Comparison of ENCODE assay signal across 8 cellular contexts in genomic region chr20:9068232-9068781, GRCh38. TPM values are rescaled to one million over a fixed set of nuclear protein-coding genes. Genes with fewer than 3 reads are reported as not detected.
DNase-seq lines count a peak whose midpoint lies in the region; ATAC-seq, FAIRE-seq and TF ChIP-seq lines count a peak whose summit lies in the region.

No MANE protein-coding gene starts in this region.

- TF ChIP-seq EP300 in K562 (IDR thresholded peaks at IDR 0.05; ENCODE audit: low read length): no peak

- H3K4me3 Mint-ChIP-seq in activated CD8-positive, alpha-beta T cell treated with anti-CD3 and anti-CD28 coated beads, Interleukin-2, amount 10 ng/mL, durations not matched to agents 7 days and 5 days: no peak overlapping the region
- no peak overlapping the region for H3K4me3 Mint-ChIP-seq in activated T-helper 1 cell treated with anti-CD3 and anti-CD28 coated beads, Interleukin-12 subunit alpha, Interleukin-12 subunit beta, Interleukin-2, Interleukin-4 antibody, amounts not matched to agents 30 ng/mL and 10 ng/mL and 1 ng/mL, durations not matched to agents 14 hours and 24 hours and 36 hours

- H2AFZ ChIP-seq in KMS-11 (ENCODE audit: low read depth) (peak overlapping the region; percentile 57), K562 (ENCODE audit: low read depth, low read length) (no peak overlapping the region)

- no peaks in the 10 kb centered on the region for H3K9me3 Mint-ChIP-seq in activated CD8-positive, alpha-beta T cell treated with anti-CD3 and anti-CD28 coated beads, Interleukin-2, amount 10 ng/mL, durations not matched to agents 7 days and 5 days (ENCODE audit: insufficient read depth)
- no peaks in the 10 kb centered on the region for H3K9me3 Mint-ChIP-seq in activated T-helper 1 cell treated with anti-CD3 and anti-CD28 coated beads, Interleukin-12 subunit alpha, Interleukin-12 subunit beta, Interleukin-2, Interleukin-4 antibody, amounts not matched to agents 30 ng/mL and 10 ng/mL and 1 ng/mL, durations not matched to agents 14 hours and 24 hours and 36 hours

- TF ChIP-seq RAD21 in K562 (CRISPR knock-in tag; conservative IDR thresholded peaks at IDR 0.05 in 1 of 2, IDR thresholded peaks at IDR 0.05 in 1 of 2): no peak

- ATAC-seq in K562: peak; percentile 66
- no peak for ATAC-seq in activated CD8-positive, alpha-beta T cell treated with anti-CD3 and anti-CD28 coated beads, Interleukin-2, amount 10 ng/mL, durations not matched to agents 7 days and 5 days
- no peak for ATAC-seq in HG03025 (IDR thresholded peaks at IDR 0.05; ENCODE audit: low FRiP score, unreplicated experiment)

- peaks cover 2% of the 10 kb centered on the region for H3K4me1 Mint-ChIP-seq in activated CD8-positive, alpha-beta T cell treated with anti-CD3 and anti-CD28 coated beads, Interleukin-2, amount 10 ng/mL, durations not matched to agents 7 days and 5 days (ENCODE audit: low read depth)
- no peaks in the 10 kb centered on the region for H3K4me1 Mint-ChIP-seq in activated T-helper 1 cell treated with anti-CD3 and anti-CD28 coated beads, Interleukin-12 subunit alpha, Interleukin-12 subunit beta, Interleukin-2, Interleukin-4 antibody, amounts not matched to agents 30 ng/mL and 10 ng/mL and 1 ng/mL, durations not matched to agents 14 hours and 24 hours and 36 hours (ENCODE audit: low read depth)

- CTCF ChIA-PET in K562 (lab: Yijun Ruan, JAX; ENCODE audit: low intra/inter-chr PET ratio): no interaction called here
- CTCF ChIA-PET in activated CD8-positive, alpha-beta T cell treated with anti-CD3 and anti-CD28 coated beads, Interleukin-2, amount 10 ng/mL, durations not matched to agents 7 days and 5 days (lab: Charles Lee): no interaction called here

- BruUV-seq in K562 (replicated peaks; lab: Mats Ljungman, UMichigan): no TSS peak

- peaks cover 2% of the 10 kb centered on the region for H3K36me3 Mint-ChIP-seq in activated CD8-positive, alpha-beta T cell treated with anti-CD3 and anti-CD28 coated beads, Interleukin-2, amount 10 ng/mL, durations not matched to agents 7 days and 5 days (ENCODE audit: low read depth)
- H3K36me3 Mint-ChIP-seq in activated T-helper 1 cell treated with anti-CD3 and anti-CD28 coated beads, Interleukin-12 subunit alpha, Interleukin-12 subunit beta, Interleukin-2, Interleukin-4 antibody, amounts not matched to agents 30 ng/mL and 10 ng/mL and 1 ng/mL, durations not matched to agents 14 hours and 24 hours and 36 hours (ENCODE audit: low read depth): no peaks in the 10 kb centered on the region

- peak overlapping the region; percentile 27; the same call in 1 of the 2 replicates for H3K9ac ChIP-seq in KMS-11
- H3K9ac ChIP-seq in K562 (ENCODE audit: insufficient read depth in 1 of 2, low read depth in 2 of 2, low read length in 2 of 2): no peak overlapping the region
- peak overlapping the region; percentile 47 to 62 for H3K9ac ChIP-seq in stomach smooth muscle (ENCODE audit: low read length in 2 of 2)

- H3K27ac Mint-ChIP-seq in activated CD8-positive, alpha-beta T cell treated with anti-CD3 and anti-CD28 coated beads, Interleukin-2, amount 10 ng/mL, durations not matched to agents 7 days and 5 days: no peak overlapping the region
- no peak overlapping the region for H3K27ac Mint-ChIP-seq in activated T-helper 1 cell treated with anti-CD3 and anti-CD28 coated beads, Interleukin-12 subunit alpha, Interleukin-12 subunit beta, Interleukin-2, Interleukin-4 antibody, amounts not matched to agents 30 ng/mL and 10 ng/mL and 1 ng/mL, durations not matched to agents 14 hours and 24 hours and 36 hours

- H3K4me2 ChIP-seq in KMS-11 (no peak overlapping the region; the same call in 1 of the 2 replicates), K562 (ENCODE audit: insufficient read depth, low read length) (no peak overlapping the region)

- DNase-seq in AG08396 (ENCODE audit: low spot score) (peak; percentile 82), K562 (ENCODE audit: extremely low read depth in 1 of 4, low spot score in 3 of 4) (peak in 2 of 4 experiments; percentile 11 to 14)
- DNase-seq in activated CD8-positive, alpha-beta T cell treated with anti-CD3 and anti-CD28 coated beads, Interleukin-2, amount 10 ng/mL, durations not matched to agents 7 days and 5 days: no peak
- no peak for DNase-seq in activated T-helper 1 cell treated with anti-CD3 and anti-CD28 coated beads, Interleukin-12 subunit alpha, Interleukin-12 subunit beta, Interleukin-2, Interleukin-4 antibody, amounts not matched to agents 30 ng/mL and 10 ng/mL and 1 ng/mL, durations not matched to agents 14 hours and 24 hours and 36 hours (ENCODE audit: low spot score)

- POLR2A ChIA-PET in K562 (lab: Yijun Ruan, JAX): no interaction called here
- POLR2A ChIA-PET in activated CD8-positive, alpha-beta T cell treated with anti-CD3 and anti-CD28 coated beads, Interleukin-2, amount 10 ng/mL, durations not matched to agents 7 days and 5 days (lab: Charles Lee): no interaction called here

- no peak overlapping the region for H3K27ac ChIP-seq in KMS-11
- no peak overlapping the region for H3K27ac ChIP-seq in K562 (ENCODE audit: extremely low read depth, low read depth, low read length)
- peak overlapping the region; percentile 58 for H3K27ac ChIP-seq in stomach smooth muscle (ENCODE audit: low read length)

- no peaks in the 10 kb centered on the region for H4K20me1 ChIP-seq in KMS-11 (ENCODE audit: insufficient read depth)
- H4K20me1 ChIP-seq in K562 (replicated peaks; ENCODE audit: control insufficient read depth, insufficient read depth, low read length): no peaks in the 10 kb centered on the region

- FAIRE-seq in K562 (lab: Jason Lieb, UNC): no peak

- intact Hi-C loops in K562 (cut with micrococcal nuclease): no loop called here
- intact Hi-C loops in activated T-helper 1 cell treated with anti-CD3 and anti-CD28 coated beads, Interleukin-12 subunit alpha, Interleukin-12 subunit beta, Interleukin-2, Interleukin-4 antibody, amounts not matched to agents 30 ng/mL and 10 ng/mL and 1 ng/mL, durations not matched to agents 14 hours and 24 hours and 36 hours (cut with micrococcal nuclease): no loop called here

- H3K27me3 Mint-ChIP-seq in activated CD8-positive, alpha-beta T cell treated with anti-CD3 and anti-CD28 coated beads, Interleukin-2, amount 10 ng/mL, durations not matched to agents 7 days and 5 days (ENCODE audit: low read depth): peaks cover 18% of the 10 kb centered on the region
- peaks cover 18% of the 10 kb centered on the region for H3K27me3 Mint-ChIP-seq in activated T-helper 1 cell treated with anti-CD3 and anti-CD28 coated beads, Interleukin-12 subunit alpha, Interleukin-12 subunit beta, Interleukin-2, Interleukin-4 antibody, amounts not matched to agents 30 ng/mL and 10 ng/mL and 1 ng/mL, durations not matched to agents 14 hours and 24 hours and 36 hours (ENCODE audit: insufficient read depth)

- H3K27me3 ChIP-seq in KMS-11 (ENCODE audit: insufficient read depth, low read depth) (no peaks in the 10 kb centered on the region), K562 (ENCODE audit: control insufficient read depth in 2 of 2, insufficient read depth in 2 of 2, low read length in 2 of 2) (no peaks in the 10 kb centered on the region), stomach smooth muscle (ENCODE audit: control insufficient read depth in 1 of 2, insufficient read depth in 2 of 2, low read length in 2 of 2) (no peaks in the 10 kb centered on the region)

- H3K4me1 ChIP-seq in KMS-11 (ENCODE audit: low read depth, poor library complexity, severe bottlenecking) (peaks cover 22% of the 10 kb centered on the region), K562 (replicated peaks in 1 of 2; ENCODE audit: control insufficient read depth in 2 of 2, insufficient read depth in 2 of 2, low read length in 2 of 2) (peaks cover 0 to 12% of the 10 kb centered on the region in 2 experiments; a peak in 4 of 5 replicates), stomach smooth muscle (ENCODE audit: control insufficient read depth, insufficient read depth, low read length) (peaks cover 6% of the 10 kb centered on the region)

- TF ChIP-seq CTCF in KMS-11 (conservative IDR thresholded peaks at IDR 0.05; ENCODE audit: low read depth, low read length) (no peak), K562 (IDR thresholded peaks at IDR 0.05 in 2 of 3, conservative IDR thresholded peaks at IDR 0.05 in 1 of 3; ENCODE audit: insufficient read depth in 2 of 3, low read depth in 1 of 3, low read length in 3 of 3) (no peak)

- no peak for TF ChIP-seq POLR2A in K562 (conservative IDR thresholded peaks at IDR 0.05)

- H3K9me3 ChIP-seq in K562 (replicated peaks; ENCODE audit: control insufficient read depth, insufficient read depth, low read depth, low read length) (no peaks in the 10 kb centered on the region), iPS-18c (ENCODE audit: control insufficient read depth, insufficient read depth, low read length) (no peaks in the 10 kb centered on the region), stomach smooth muscle (ENCODE audit: control insufficient read depth in 2 of 2, low read length in 2 of 2) (no peaks in the 10 kb centered on the region)

- in situ Hi-C loops in K562 (cut with MboI): no loop called here

- no peaks in the 10 kb centered on the region for H3K36me3 ChIP-seq in KMS-11 (ENCODE audit: insufficient read depth)
- no peaks in the 10 kb centered on the region for H3K36me3 ChIP-seq in K562 (ENCODE audit: control insufficient read depth, insufficient read depth, low read length)
- no peaks in the 10 kb centered on the region for H3K36me3 ChIP-seq in stomach smooth muscle (ENCODE audit: control insufficient read depth in 2 of 2, insufficient read depth in 2 of 2, low read length in 2 of 2)

- 47% methylated on average over 9 of the region's 54 CpGs for WGBS in K562 (ENCODE audit: insufficient coverage, low coverage, missing lambda C conversion rate)

- H3K9me1 ChIP-seq in K562 (ENCODE audit: control insufficient read depth, insufficient read depth, low read length): no peaks in the 10 kb centered on the region

- H3K4me3 ChIP-seq in KMS-11 (IDR thresholded peaks at IDR 0.05; ENCODE audit: insufficient read depth, low read depth, low read length) (no peak overlapping the region), K562 (peak overlapping the region; percentile 46), iPS-18c (ENCODE audit: insufficient read depth, low read depth, low read length) (peak overlapping the region; percentile 81), stomach smooth muscle (ENCODE audit: low read length in 2 of 2) (peak overlapping the region; percentile 73 to 86)

- no peaks in the 10 kb centered on the region for H3K79me2 ChIP-seq in KMS-11 (ENCODE audit: insufficient read depth, low read depth)
- H3K79me2 ChIP-seq in K562 (ENCODE audit: control insufficient read depth, insufficient read depth, low read length): no peaks in the 10 kb centered on the region

RNA-seq across cellular contexts. Expression of gene PLCB4, which starts 0.6 kb away (rescaled TPM):
- total RNA-seq in K562 (2011; cell fraction: chromatin; rRNA removed; ENCODE audit: low replicate concordance): 0.90 and 4.7 TPM in 2 replicates
- total RNA-seq in K562 (2011; cell fraction: nucleolus; rRNA removed): 0.17 and 1.3 TPM in 2 replicates
- total RNA-seq in K562 (2011; cell fraction: nucleoplasm; rRNA removed): 0.66 and 1.1 TPM in 2 replicates
- total RNA-seq in K562 (2014; rRNA removed) (0.32 and 0.37 TPM in 2 replicates), K562 (2014; rRNA removed; fragmentation: Illumina TruSeq; extraction: Trizol) (1.1 and 1.2 TPM in 2 replicates), K562 (2015; rRNA removed; fragmentation: Illumina TruSeq; extraction: Trizol) (0.49 and 0.54 TPM in 2 replicates), K562 (2021) (0.36 and 0.73 TPM in 2 replicates)
- polyA plus RNA-seq in K562 (2011; rRNA removed) (0.12 and 0.20 TPM in 2 replicates), K562 (2014; fragmentation: Illumina TruSeq; extraction: Trizol) (0.52 and 0.89 TPM in 2 replicates), K562 (2014; fragmentation: Nextera tagmentation; extraction: Ambion mirVana) (under 1 TPM; 0.28 to 0.42 TPM), K562 (2014; rRNA removed) (0.51 and 2.9 TPM in 2 replicates)
- 0.25 TPM in 2 replicates for polyA plus RNA-seq in K562 (2011; cell fraction: cytosol; rRNA removed)
- 0.13 and 0.44 TPM in 2 replicates for polyA plus RNA-seq in K562 (2011; cell fraction: nucleus; rRNA removed)
- polyA plus RNA-seq in K562 (2012): 0.30 and 0.73 TPM in 2 replicates
- polyA minus RNA-seq in K562 (2011; rRNA and poly(A)+ RNA removed): 0.25 and 0.33 TPM in 2 replicates
- polyA minus RNA-seq in K562 (2011; cell fraction: cytosol; rRNA and poly(A)+ RNA removed): not detected in 2 replicates
- polyA minus RNA-seq in K562 (2011; cell fraction: nucleus; rRNA and poly(A)+ RNA removed): 0.22 and 0.27 TPM in 2 replicates
- not detected for total RNA-seq in activated CD8-positive, alpha-beta T cell treated with anti-CD3 and anti-CD28 coated beads, Interleukin-2, amount 10 ng/mL, durations not matched to agents 7 days and 5 days
- total RNA-seq in activated T-helper 1 cell treated with anti-CD3 and anti-CD28 coated beads, Interleukin-12 subunit alpha, Interleukin-12 subunit beta, Interleukin-2, Interleukin-4 antibody, amounts not matched to agents 30 ng/mL and 10 ng/mL and 1 ng/mL, durations not matched to agents 14 hours and 24 hours and 36 hours: not detected in 2 replicates

Comparison
In these comparisons a context has a peak if more than half of its experiments do, and no peak if none do; other contexts are left out.
1. H3K9ac ChIP-seq: peak in KMS-11 (single experiment) and stomach smooth muscle (2 of 2); none in K562 (0 of 2).